Comparison of ENCODE assay signal across 9 cellular contexts in genomic region chr10:45374451-45375052, GRCh38. TPM values are rescaled to one million over a fixed set of nuclear protein-coding genes. Genes with fewer than 3 reads are reported as not detected.
A peak's percentile ranks its signal among the peaks of the same experiment; 100 is the strongest.
DNase-seq lines count a peak whose midpoint lies in the region; ATAC-seq and TF ChIP-seq lines count a peak whose summit lies in the region.
"Had no signal": no experiment of that assay in that cellular context is flagged by ENCODE, and none has a peak within 500 bp of the region (broad histone marks: within the 10 kb centered on the region; RNA-seq: fewer than 3 reads in every experiment).

No MANE protein-coding gene starts in this region.

- peak overlapping the region; percentile 94 for H2AK5ac ChIP-seq in neuronal stem cell (ENCODE audit: low read depth, low read length)

- peaks cover 25% of the 10 kb centered on the region for H3K4me1 Mint-ChIP-seq in activated T-cell treated with anti-CD3 and anti-CD28 coated beads, Interleukin-2, amount 50 U/mL, for 4 hours (ENCODE audit: low read depth)
- H3K4me1 Mint-ChIP-seq in endothelial cell (ENCODE audit: unreplicated experiment): peaks cover 7% of the 10 kb centered on the region

- H3K27ac ChIP-seq in neuronal stem cell (replicated peaks; ENCODE audit: low read length): no peak overlapping the region
- H3K27ac ChIP-seq: thyroid gland had no signal

- no peaks in the 10 kb centered on the region for H3K79me1 ChIP-seq in neuronal stem cell (ENCODE audit: low read depth, low read length)

- H4K8ac ChIP-seq in neuronal stem cell (ENCODE audit: low read depth, low read length): no peak overlapping the region

- peak overlapping the region; percentile 32 to 83 for H3K4me3 ChIP-seq in neuronal stem cell (ENCODE audit: low read length in 2 of 2)

- peaks cover 0 to 2% of the 10 kb centered on the region in 2 donors for H3K4me1 ChIP-seq in neuronal stem cell (ENCODE audit: control insufficient read depth in 2 of 2, insufficient read depth in 1 of 2, low read depth in 1 of 2, low read length in 2 of 2)

- no CpG with 5 or more reads among the region's 38 CpGs for WGBS in neuronal stem cell (ENCODE audit: extremely low coverage in 2 of 2, insufficient read length in 2 of 2, insufficient replicate concordance in 1 of 2), 2 donors

- H3K27ac Mint-ChIP-seq in endothelial cell (ENCODE audit: unreplicated experiment): no peak overlapping the region

- H3K27me3 ChIP-seq in neuronal stem cell (ENCODE audit: control insufficient read depth in 3 of 3, insufficient read depth in 3 of 3, low read depth in 1 of 3, low read length in 3 of 3): peaks cover 4 to 78% (median 47%) of the 10 kb centered on the region in 3 experiments
- H3K27me3 ChIP-seq: thyroid gland had no signal

- ATAC-seq in activated T-cell treated with anti-CD3 and anti-CD28 coated beads, Interleukin-2, amount 50 U/mL, for 4 hours: no peak

- no peak overlapping the region for H2BK120ac ChIP-seq in neuronal stem cell (ENCODE audit: low read depth, low read length)

- H2BK15ac ChIP-seq in neuronal stem cell (ENCODE audit: low read length): peak overlapping the region; percentile 88

- H3K9me3 Mint-ChIP-seq in activated T-cell treated with anti-CD3 and anti-CD28 coated beads, Interleukin-2, amount 50 U/mL, for 4 hours: no peaks in the 10 kb centered on the region
- H3K9me3 Mint-ChIP-seq in endothelial cell (ENCODE audit: unreplicated experiment): no peaks in the 10 kb centered on the region

- H2BK12ac ChIP-seq in neuronal stem cell (ENCODE audit: low read length): peak overlapping the region; percentile 82

- no peak overlapping the region for H3K4ac ChIP-seq in neuronal stem cell (ENCODE audit: low read length)

- peak overlapping the region; percentile 67 for H3K4me3 Mint-ChIP-seq in activated T-cell treated with anti-CD3 and anti-CD28 coated beads, Interleukin-2, amount 50 U/mL, for 4 hours
- H3K4me3 Mint-ChIP-seq in endothelial cell (ENCODE audit: unreplicated experiment): no peak overlapping the region

- no peak for TF ChIP-seq RAD21 in Ishikawa (IDR thresholded peaks at IDR 0.05; ENCODE audit: low read depth)

- peak overlapping the region; percentile 70 for H3K23ac ChIP-seq in neuronal stem cell (ENCODE audit: low read depth, low read length, poor library complexity)

- no peak overlapping the region for H2BK5ac ChIP-seq in neuronal stem cell (ENCODE audit: low read length)

- TF ChIP-seq CTCF in endothelial cell (IDR thresholded peaks at IDR 0.05; ENCODE audit: unreplicated experiment): no peak

- no peak for DNase-seq in activated T-cell treated with anti-CD3 and anti-CD28 coated beads, Interleukin-2, amount 50 U/mL, for 4 hours
- no peak for DNase-seq in activated T-cell treated with anti-CD3 and anti-CD28 coated beads, Interleukin-2, amount 50 U/mL, for 1 hour
- DNase-seq in endothelial cell (ENCODE audit: low spot score) (peak; percentile 16), neuronal stem cell (ENCODE audit: low spot score) (no peak), NCI-H1930 (lab: John Stamatoyannopoulos, UW) (no peak), NCI-H2107 (lab: John Stamatoyannopoulos, UW) (no peak), hypothalamus (lab: John Stamatoyannopoulos, UW) (no peak)

- H3K36me3 ChIP-seq in neuronal stem cell (replicated peaks in 1 of 2; ENCODE audit: control insufficient read depth in 2 of 2, insufficient read depth in 2 of 2, low read length in 2 of 2): no peaks in the 10 kb centered on the region
- H3K36me3 ChIP-seq: thyroid gland had no signal

- no peaks in the 10 kb centered on the region for H3K36me3 Mint-ChIP-seq in activated T-cell treated with anti-CD3 and anti-CD28 coated beads, Interleukin-2, amount 50 U/mL, for 4 hours (ENCODE audit: insufficient read depth)
- H3K36me3 Mint-ChIP-seq in endothelial cell (ENCODE audit: low read depth, unreplicated experiment): peaks cover 4% of the 10 kb centered on the region

- H3K9me3 ChIP-seq in neuronal stem cell (replicated peaks in 1 of 2; ENCODE audit: control insufficient read depth in 2 of 2, insufficient read depth in 1 of 2, low read depth in 1 of 2, low read length in 2 of 2): no peaks in the 10 kb centered on the region
- H3K9me3 ChIP-seq: thyroid gland had no signal

- TF ChIP-seq EP300 in Ishikawa (IDR thresholded peaks at IDR 0.05; ENCODE audit: borderline replicate concordance): no peak

- H4K91ac ChIP-seq in neuronal stem cell (ENCODE audit: low read depth, low read length, poor library complexity): no peak overlapping the region

- peak overlapping the region; percentile 93 for H3K4me2 ChIP-seq in neuronal stem cell (ENCODE audit: insufficient read depth, low read length, poor library complexity, severe bottlenecking)

- peak overlapping the region; percentile 50 for H3K9ac ChIP-seq in neuronal stem cell (ENCODE audit: low read depth, low read length, poor library complexity)

- H3K14ac ChIP-seq in neuronal stem cell (ENCODE audit: low read length): no peak overlapping the region

- peak overlapping the region; percentile 87 for H2AFZ ChIP-seq in neuronal stem cell (ENCODE audit: low read length)

- peak overlapping the region; percentile 94 for H3K18ac ChIP-seq in neuronal stem cell (ENCODE audit: low read length)

- H3K27me3 Mint-ChIP-seq in activated T-cell treated with anti-CD3 and anti-CD28 coated beads, Interleukin-2, amount 50 U/mL, for 4 hours (ENCODE audit: low read depth): peaks cover 32% of the 10 kb centered on the region
- H3K27me3 Mint-ChIP-seq in endothelial cell (ENCODE audit: unreplicated experiment): peaks cover 20% of the 10 kb centered on the region

TF ChIP-seq in Ishikawa, 13 proteins besides CTCF, POLR2A, EP300 and RAD21:
- TF ChIP-seq ZBTB7A (IDR thresholded peaks at IDR 0.05; ENCODE audit: low read depth) (0 out of 2 replicates have a peak, but pooled peaks have one; percentile 56), MAX (IDR thresholded peaks at IDR 0.05) (no peak), EGR1 (IDR thresholded peaks at IDR 0.05) (0 out of 2 replicates have a peak, but pooled peaks have one; percentile 4)

RNA-seq across cellular contexts. Expression of gene ALOX5, which starts 0.5 kb away (rescaled TPM):
- 1 to 10 TPM in 1 of 3 donors, under 1 TPM in 2; 0.46 to 1.1 (median 0.69) TPM for total RNA-seq in activated T-cell treated with anti-CD3 and anti-CD28 coated beads, Interleukin-2, amount 50 U/mL, for 4 hours
- total RNA-seq in endothelial cell (ENCODE audit: unreplicated experiment): 0.18 TPM
- 0.73 TPM for polyA plus RNA-seq in neuronal stem cell (2013, experiment 1 of 2)
- 0.97 TPM for polyA plus RNA-seq in neuronal stem cell (2013, experiment 2 of 2)

RNA-seq across cellular contexts. Expression of gene OR13A1, which starts 59.1 kb away (rescaled TPM):
- not detected for total RNA-seq in activated T-cell treated with anti-CD3 and anti-CD28 coated beads, Interleukin-2, amount 50 U/mL, for 4 hours
- not detected for total RNA-seq in endothelial cell (ENCODE audit: unreplicated experiment)
- 0.22 TPM for polyA plus RNA-seq in neuronal stem cell (2013, experiment 1 of 2)
- 0.22 TPM for polyA plus RNA-seq in neuronal stem cell (2013, experiment 2 of 2)
- total RNA-seq: thyroid gland had no signal
